Comparison of ENCODE assay signal across 15 cellular contexts in genomic region chr1:198548890-198549289, GRCh38. TPM values are rescaled to one million over a fixed set of nuclear protein-coding genes. Genes with fewer than 3 reads are reported as not detected.
DNase-seq lines count a peak whose midpoint lies in the region; ATAC-seq, FAIRE-seq and TF ChIP-seq lines count a peak whose summit lies in the region.
"Had no signal": no experiment of that assay in that cellular context is flagged by ENCODE, and none has a peak within 500 bp of the region (broad histone marks: within the 10 kb centered on the region; RNA-seq: fewer than 3 reads in every experiment).

No MANE protein-coding gene starts in this region.

- H3K9me3 Mint-ChIP-seq in dendritic cell treated with granulocyte-macrophage colony-stimulating factor and Interleukin-4, amounts not matched to agents 40 ng/mL and 50 ng/mL, for 4 days = peaks cover 15% of the 10 kb centered on the region

- H3K27me3 Mint-ChIP-seq in dendritic cell treated with granulocyte-macrophage colony-stimulating factor and Interleukin-4, amounts not matched to agents 40 ng/mL and 50 ng/mL, for 4 days = no peaks in the 10 kb centered on the region
- H3K27me3 Mint-ChIP-seq: CD4-positive, alpha-beta T cell had no signal

- no peak for TF ChIP-seq CTCF in D721Med (IDR thresholded peaks at IDR 0.05; ENCODE audit: insufficient read depth, missing control alignments)

- FAIRE-seq in D721Med (lab: Jason Lieb, UNC) = peak; percentile 58
- FAIRE-seq: GM12892, GM18507 had no signal

- H3K27ac Mint-ChIP-seq in dendritic cell treated with granulocyte-macrophage colony-stimulating factor and Interleukin-4, amounts not matched to agents 40 ng/mL and 50 ng/mL, for 4 days = peak overlapping the region; percentile 82
- H3K27ac Mint-ChIP-seq: CD4-positive, alpha-beta T cell had no signal

- H3K4me3 Mint-ChIP-seq in dendritic cell treated with granulocyte-macrophage colony-stimulating factor and Interleukin-4, amounts not matched to agents 40 ng/mL and 50 ng/mL, for 4 days = no peak overlapping the region
- H3K4me3 Mint-ChIP-seq: CD4-positive, alpha-beta T cell had no signal

- H3K36me3 Mint-ChIP-seq in dendritic cell treated with granulocyte-macrophage colony-stimulating factor and Interleukin-4, amounts not matched to agents 40 ng/mL and 50 ng/mL, for 4 days (ENCODE audit: low read depth) = peaks cover 5% of the 10 kb centered on the region

- intact Hi-C loops in dendritic cell treated with granulocyte-macrophage colony-stimulating factor and Interleukin-4, amounts not matched to agents 40 ng/mL and 50 ng/mL, for 4 days (cut with micrococcal nuclease) = no loop called here

- DNase-seq in D721Med (ENCODE audit: insufficient read length, low spot score) (no peak), SK-N-DZ (ENCODE audit: low spot score) (peak; percentile 35), SKM-1 treated with dmso at 0.1 percent for 144 hours (lab: John Stamatoyannopoulos, UW; ENCODE audit: unreplicated experiment) (no peak)
- DNase-seq: Caco-2; CD4-positive, alpha-beta T cell; DMS153; DMS79; GDM1; GM23248 had no signal

- peaks cover 31% of the 10 kb centered on the region for H3K4me1 Mint-ChIP-seq in dendritic cell treated with granulocyte-macrophage colony-stimulating factor and Interleukin-4, amounts not matched to agents 40 ng/mL and 50 ng/mL, for 4 days (ENCODE audit: low read depth)

- ATAC-seq in GM18858 (IDR thresholded peaks at IDR 0.05; ENCODE audit: unreplicated experiment) (no peak), HG03378 (IDR thresholded peaks at IDR 0.05; ENCODE audit: unreplicated experiment) (no peak)

RNA-seq across cellular contexts. Expression of gene ATP6V1G3, which starts 8.4 kb away (rescaled TPM):
- polyA plus RNA-seq in SK-N-DZ (2014; cell fraction: cytosol; rRNA removed) = not detected in 2 replicates
- not detected in 2 replicates for polyA plus RNA-seq in SK-N-DZ (2014; cell fraction: nucleus; rRNA removed)
- polyA plus RNA-seq: BJ had no signal
